Comparison of ENCODE assay signal across 20 cellular contexts in genomic region chr16:87176735-87177134, GRCh38.
"Had no signal": no experiment of that assay in that cellular context is flagged by ENCODE, and none has a peak within 500 bp of the region (broad histone marks: within the 10 kb centered on the region; RNA-seq: fewer than 3 reads in every experiment).

No MANE protein-coding gene starts in this region.

- H3K36me3 Mint-ChIP-seq: immature natural killer cell had no signal

- H3K27me3 ChIP-seq: foreskin keratinocyte, hepatocyte had no signal

- H2AFZ ChIP-seq: hepatocyte had no signal

- H3K4me1 ChIP-seq: foreskin keratinocyte had no signal

- H3K4me3 ChIP-seq: coronary artery, dorsolateral prefrontal cortex, esophagus muscularis mucosa, gastroesophageal sphincter, heart left ventricle, hepatocyte, left lung, lower lobe of right lung had no signal

- ATAC-seq: foreskin keratinocyte, gastroesophageal sphincter, heart left ventricle, left lung, left ventricle myocardium superior, lower lobe of right lung had no signal

- H3K9me3 Mint-ChIP-seq: immature natural killer cell had no signal

- H3K79me2 ChIP-seq: hepatocyte had no signal

- DNase-seq: dermis blood vessel endothelial cell; dorsolateral prefrontal cortex; effector CD4-positive, alpha-beta T cell; effector memory CD4-positive, alpha-beta T cell; foreskin keratinocyte; heart left ventricle; hypothalamus; immature natural killer cell; islet precursor cell; kidney; kidney glomerular epithelial cell; left lung; left ventricle myocardium superior; lower lobe of right lung; mesendoderm; midbrain had no signal

- H3K9me3 ChIP-seq: esophagus muscularis mucosa, gastroesophageal sphincter, heart left ventricle, left lung, lower lobe of right lung had no signal

- H3K4me2 ChIP-seq: hepatocyte had no signal

- H3K4me3 Mint-ChIP-seq: immature natural killer cell had no signal

- H3K27ac ChIP-seq: coronary artery, dorsolateral prefrontal cortex, esophagus muscularis mucosa, foreskin keratinocyte, gastroesophageal sphincter, heart left ventricle, hepatocyte, left lung, lower lobe of right lung had no signal

- H3K27ac Mint-ChIP-seq: immature natural killer cell had no signal

- H3K4me1 Mint-ChIP-seq: immature natural killer cell had no signal

- H3K36me3 ChIP-seq: esophagus muscularis mucosa, gastroesophageal sphincter, heart left ventricle, left lung, lower lobe of right lung had no signal
